ENCODE assay signal across 24 cellular contexts in genomic region chr3:57939776-57940175, GRCh38.
"Had no signal": no experiment of that assay in that cellular context is flagged by ENCODE, and none has a peak within 500 bp of the region (broad histone marks: within the 10 kb centered on the region; RNA-seq: fewer than 3 reads in every experiment).

No MANE protein-coding gene starts in this region.

- H3K27me3 Mint-ChIP-seq: activated B cell treated with CpG ODN at 0.5 μM for 24 hours; activated CD4-positive, alpha-beta memory T cell treated with anti-CD3 and anti-CD28 coated beads for 36 hours; naive B cell had no signal

- H3K9me3 Mint-ChIP-seq: activated T-helper 1 cell treated with anti-CD3 and anti-CD28 coated beads, Interleukin-12 subunit alpha, Interleukin-12 subunit beta, Interleukin-2, Interleukin-4 antibody, amounts not matched to agents 30 ng/mL and 10 ng/mL and 1 ng/mL, durations not matched to agents 14 hours and 24 hours and 36 hours; naive B cell; T-helper 2 cell treated with Interferon-gamma antibody and Interleukin-4, amounts not matched to agents 5 μg/mL and 100 μg/mL, for 36 hours had no signal

- H3K27me3 ChIP-seq: body of pancreas, neutrophil, tibial nerve, vagina had no signal

- H3K79me2 ChIP-seq: parathyroid adenoma had no signal

- H3K27ac ChIP-seq: body of pancreas, neutrophil, parathyroid adenoma, tibial nerve, vagina had no signal

- H3K9ac ChIP-seq: parathyroid adenoma, SK-N-SH had no signal

- H2AFZ ChIP-seq: parathyroid adenoma had no signal

- H3K9me3 ChIP-seq: body of pancreas, mucosa of descending colon, neutrophil, SK-N-SH, tibial nerve, vagina had no signal

- H3K4me1 Mint-ChIP-seq: activated B cell treated with CpG ODN at 0.5 μM for 24 hours had no signal

- H3K4me2 ChIP-seq: SK-N-SH had no signal

- H3K4me3 ChIP-seq: body of pancreas, lung, mucosa of descending colon, tibial nerve, vagina had no signal

- H3K4me3 Mint-ChIP-seq: activated B cell treated with CpG ODN at 0.5 μM for 24 hours; activated CD4-positive, alpha-beta memory T cell treated with anti-CD3 and anti-CD28 coated beads for 36 hours; activated T-helper 1 cell treated with anti-CD3 and anti-CD28 coated beads, Interleukin-12 subunit alpha, Interleukin-12 subunit beta, Interleukin-2, Interleukin-4 antibody, amounts not matched to agents 30 ng/mL and 10 ng/mL and 1 ng/mL, durations not matched to agents 14 hours and 24 hours and 36 hours; T-helper 2 cell treated with Interferon-gamma antibody and Interleukin-4, amounts not matched to agents 5 μg/mL and 100 μg/mL, for 36 hours had no signal

- H3K27ac Mint-ChIP-seq: activated B cell treated with CpG ODN at 0.5 μM for 24 hours; activated CD4-positive, alpha-beta memory T cell treated with anti-CD3 and anti-CD28 coated beads for 36 hours; activated T-helper 1 cell treated with anti-CD3 and anti-CD28 coated beads, Interleukin-12 subunit alpha, Interleukin-12 subunit beta, Interleukin-2, Interleukin-4 antibody, amounts not matched to agents 30 ng/mL and 10 ng/mL and 1 ng/mL, durations not matched to agents 14 hours and 24 hours and 36 hours; T-helper 2 cell treated with Interferon-gamma antibody and Interleukin-4, amounts not matched to agents 5 μg/mL and 100 μg/mL, for 36 hours had no signal

- H3K36me3 Mint-ChIP-seq: naive B cell had no signal

- DNase-seq: activated B cell treated with CpG ODN at 0.5 μM for 24 hours; activated CD4-positive, alpha-beta memory T cell treated with anti-CD3 and anti-CD28 coated beads for 36 hours; activated CD4-positive, alpha-beta T cell treated with anti-CD3 and anti-CD28 coated beads for 4 hours; activated naive CD4-positive, alpha-beta T cell; activated T-cell treated with anti-CD3 and anti-CD28 coated beads for 4 hours; body of pancreas; central memory CD4-positive, alpha-beta T cell; foreskin fibroblast; hippocampal formation; left cardiac atrium; mucosa of descending colon; naive B cell; SK-N-SH; stimulated activated CD4-positive, alpha-beta T cell treated with anti-CD3 and anti-CD28 coated beads, Interleukin-1b, Interleukin-23, amount 100 ng/mL, for 48 hours; stimulated activated CD8-positive, alpha-beta memory T cell treated with anti-CD3 and anti-CD28 coated beads, Interleukin-4, amount 100 ng/mL, for 48 hours; stimulated activated naive CD4-positive, alpha-beta T cell treated with Interleukin-2 at 50 U/mL for 16 hours; substantia nigra had no signal
